Comparison of ENCODE assay signal across 11 cellular contexts in genomic region chr5:171451421-171451820, GRCh38. TPM values are rescaled to one million over a fixed set of nuclear protein-coding genes. Genes with fewer than 3 reads are reported as not detected.
DNase-seq lines count a peak whose midpoint lies in the region; ATAC-seq and TF ChIP-seq lines count a peak whose summit lies in the region.
"Had no signal": no experiment of that assay in that cellular context is flagged by ENCODE, and none has a peak within 500 bp of the region (broad histone marks: within the 10 kb centered on the region; RNA-seq: fewer than 3 reads in every experiment).

No MANE protein-coding gene starts in this region.

- peaks cover 30% of the 10 kb centered on the region for H3K27me3 Mint-ChIP-seq in progenitor cell of endocrine pancreas

- no peaks in the 10 kb centered on the region for H3K36me3 Mint-ChIP-seq in progenitor cell of endocrine pancreas (ENCODE audit: insufficient read depth)

- H3K27ac ChIP-seq in BLaER1 treated with 17β-estradiol and CSF1 and Interleukin-3, amounts not matched to agents 10 nM and 100 nM, result peak overlapping the region in 1 of 11 experiments; percentile 22; a peak in 1 of 22 replicates
- H3K27ac ChIP-seq in PC-9 (no peak overlapping the region), fibroblast of lung (ENCODE audit: insufficient read depth, low read length) (peak overlapping the region; percentile 58), upper lobe of right lung (no peak overlapping the region)

- peak overlapping the region in 3 of 10 experiments; percentile 13 to 38 (median 33); a peak in 2 of 20 replicates for H3K4me3 ChIP-seq in BLaER1 treated with 17β-estradiol and CSF1 and Interleukin-3, amounts not matched to agents 10 nM and 100 nM
- no peak overlapping the region for H3K4me3 ChIP-seq in PC-9
- H3K4me3 ChIP-seq in fibroblast of lung (replicated peaks in 1 of 4; ENCODE audit: control extremely low read depth in 1 of 4, insufficient read depth in 1 of 4, low read depth in 3 of 4, low read length in 4 of 4), result no peak overlapping the region
- H3K4me3 ChIP-seq in upper lobe of right lung, result no peak overlapping the region

- no peaks in the 10 kb centered on the region for H3K36me3 ChIP-seq in BLaER1 treated with 17β-estradiol and CSF1 and Interleukin-3, amounts not matched to agents 10 nM and 100 nM
- H3K36me3 ChIP-seq in PC-9 (ENCODE audit: low read depth) (no peaks in the 10 kb centered on the region), fibroblast of lung (ENCODE audit: control insufficient read depth, insufficient read depth, low read length) (no peaks in the 10 kb centered on the region), upper lobe of right lung (no peaks in the 10 kb centered on the region)

- H3F3A ChIP-seq in PC-9 (ENCODE audit: insufficient read depth, low read depth), result no peaks in the 10 kb centered on the region

- H3K27me3 ChIP-seq in BLaER1 treated with 17β-estradiol and CSF1 and Interleukin-3, amounts not matched to agents 10 nM and 100 nM, result peaks cover 0 to 34% (median 22%) of the 10 kb centered on the region in 11 experiments; a peak in 18 of 22 replicates
- H3K27me3 ChIP-seq in PC-9 (ENCODE audit: insufficient read depth, low read depth) (no peaks in the 10 kb centered on the region), fibroblast of lung (ENCODE audit: control insufficient read depth, insufficient read depth, low read length) (peaks cover 5% of the 10 kb centered on the region), upper lobe of right lung (no peaks in the 10 kb centered on the region)

- no peak for DNase-seq in PC-9
- DNase-seq in fibroblast of lung (ENCODE audit: low read depth in 2 of 2), result no peak
- DNase-seq in progenitor cell of endocrine pancreas (ENCODE audit: low spot score, unreplicated experiment), result no peak
- DNase-seq in upper lobe of right lung, result no peak
- DNase-seq in NCI-H2081 treated with DMSO at 0.1 percent for 48 hours (lab: John Stamatoyannopoulos, UW), result no peak
- DNase-seq in stimulated activated CD4-positive, alpha-beta T cell treated with anti-CD3 and anti-CD28 coated beads, Interleukin-2, amount 100 ng/mL, for 24 hours, result no peak
- DNase-seq: activated gamma-delta T cell; effector CD8-positive, alpha-beta T cell; NCI-H1694 treated with DMSO at 0.1 percent for 48 hours had no signal

- H3K27ac Mint-ChIP-seq in progenitor cell of endocrine pancreas, result peak overlapping the region; percentile 91

- POLR2A ChIA-PET in PC-9 (lab: Charles Lee; ENCODE audit: unreplicated experiment), result no interaction called here

- peaks cover 11% of the 10 kb centered on the region for H3K4me1 Mint-ChIP-seq in progenitor cell of endocrine pancreas (ENCODE audit: low read depth)

- peaks cover 0 to 9% (median 0%) of the 10 kb centered on the region in 10 experiments; a peak in 2 of 20 replicates for H3K4me1 ChIP-seq in BLaER1 treated with 17β-estradiol and CSF1 and Interleukin-3, amounts not matched to agents 10 nM and 100 nM
- H3K4me1 ChIP-seq in PC-9 (replicated peaks; ENCODE audit: insufficient read depth) (no peaks in the 10 kb centered on the region), fibroblast of lung (ENCODE audit: control insufficient read depth, extremely low read depth, insufficient read depth, low read length) (peaks cover 7% of the 10 kb centered on the region), upper lobe of right lung (no peaks in the 10 kb centered on the region)

- no peaks in the 10 kb centered on the region for H3K9me2 ChIP-seq in PC-9 (ENCODE audit: insufficient read depth)

- H2AFZ ChIP-seq in PC-9 (no peak overlapping the region), fibroblast of lung (ENCODE audit: low read length) (no peak overlapping the region)

- H3K9ac ChIP-seq in BLaER1 treated with 17β-estradiol and CSF1 and Interleukin-3, amounts not matched to agents 10 nM and 100 nM, result peak overlapping the region in 2 of 11 experiments; percentile 15 to 42; a peak in 2 of 22 replicates
- peak overlapping the region; percentile 26 for H3K9ac ChIP-seq in fibroblast of lung (ENCODE audit: insufficient read depth, low read length)

- ATAC-seq in upper lobe of right lung (no peak), HG03469 (IDR thresholded peaks at IDR 0.05; ENCODE audit: unreplicated experiment) (no peak)

- H3K4me3 Mint-ChIP-seq in progenitor cell of endocrine pancreas (ENCODE audit: low read depth), result peak overlapping the region; percentile 29

- intact Hi-C loops in PC-9 (cut with micrococcal nuclease; ENCODE audit: unreplicated experiment), result no loop called here
- intact Hi-C loops in upper lobe of right lung (cut with DNase I), result no loop called here

- H3K9me3 Mint-ChIP-seq in progenitor cell of endocrine pancreas (ENCODE audit: low read depth), result no peaks in the 10 kb centered on the region

- no TSS peak for BruUV-seq in PC-9 (replicated peaks; lab: Mats Ljungman, UMichigan)

- no peaks in the 10 kb centered on the region for H4K20me1 ChIP-seq in BLaER1 treated with 17β-estradiol and CSF1 and Interleukin-3, amounts not matched to agents 10 nM and 100 nM
- H4K20me1 ChIP-seq in PC-9 (ENCODE audit: insufficient read depth) (no peaks in the 10 kb centered on the region), fibroblast of lung (ENCODE audit: control insufficient read depth, extremely low read depth, insufficient read depth, low read length) (no peaks in the 10 kb centered on the region)

- H3K9me3 ChIP-seq in BLaER1 treated with 17β-estradiol and CSF1 and Interleukin-3, amounts not matched to agents 10 nM and 100 nM (replicated peaks in 1 of 11), result no peaks in the 10 kb centered on the region
- H3K9me3 ChIP-seq in PC-9 (ENCODE audit: insufficient read depth, low read depth) (no peaks in the 10 kb centered on the region), fibroblast of lung (ENCODE audit: control insufficient read depth, insufficient read depth, low read depth, low read length) (no peaks in the 10 kb centered on the region), upper lobe of right lung (no peaks in the 10 kb centered on the region)

- CTCF ChIA-PET in PC-9 (lab: Charles Lee), result no interaction called here

- no peaks in the 10 kb centered on the region for H3K79me2 ChIP-seq in PC-9 (ENCODE audit: low read depth)
- no peaks in the 10 kb centered on the region for H3K79me2 ChIP-seq in fibroblast of lung (ENCODE audit: control insufficient read depth, insufficient read depth, low read length)

- TF ChIP-seq CTCF in PC-9 (conservative IDR thresholded peaks at IDR 0.05), result no peak
- TF ChIP-seq CTCF in fibroblast of lung (conservative IDR thresholded peaks at IDR 0.05 in 1 of 2, IDR thresholded peaks at IDR 0.05 in 1 of 2; ENCODE audit: low read depth in 1 of 2, low read length in 2 of 2), result no peak
- no peak for TF ChIP-seq CTCF in progenitor cell of endocrine pancreas (IDR thresholded peaks at IDR 0.05; ENCODE audit: unreplicated experiment)
- TF ChIP-seq CTCF in upper lobe of right lung (IDR thresholded peaks at IDR 0.05), result no peak

- H3K4me2 ChIP-seq in BLaER1 treated with 17β-estradiol and CSF1 and Interleukin-3, amounts not matched to agents 10 nM and 100 nM, result peak overlapping the region in 7 of 11 experiments; percentile 34 to 61 (median 48); a peak in 15 of 22 replicates
- H3K4me2 ChIP-seq in PC-9, result peak overlapping the region; percentile 40; the same call in 1 of the 2 replicates
- H3K4me2 ChIP-seq in fibroblast of lung (ENCODE audit: extremely low read depth, insufficient read depth, low read length), result peak overlapping the region; percentile 23

RNA-seq across cellular contexts. Expression of gene FGF18, which starts 32.0 kb away (rescaled TPM):
- 0.52 and 1.1 TPM in 2 replicates for total RNA-seq in PC-9 (2021)
- 8.0 and 19.3 TPM in 2 replicates for total RNA-seq in fibroblast of lung
- 0.33 and 2.0 TPM in 2 replicates for polyA plus RNA-seq in fibroblast of lung
- 0.49 and 3.6 TPM in 2 replicates for polyA plus RNA-seq in fibroblast of lung (2012)
- 2.6 TPM in 1 of 2 replicates, not detected in the other for polyA minus RNA-seq in fibroblast of lung (ENCODE audit: low replicate concordance)
- 2.3 and 2.6 TPM in 2 replicates for total RNA-seq in progenitor cell of endocrine pancreas
- total RNA-seq in upper lobe of right lung, result 4.2 TPM
